In genomic region chr2:145789636-145790035, GRCh38 we compare ENCODE assay signal across 20 cellular contexts.
"Had no signal": no experiment of that assay in that cellular context is flagged by ENCODE, and none has a peak within 500 bp of the region (broad histone marks: within the 10 kb centered on the region; RNA-seq: fewer than 3 reads in every experiment).

No MANE protein-coding gene starts in this region.

- H3K36me3 ChIP-seq: gastroesophageal sphincter, spleen, transverse colon had no signal

- H3K9me3 Mint-ChIP-seq: stimulated activated memory B cell treated with anti-CD40 and anti-IgM and Interleukin-4, amounts not matched to agents 10 μg/mL and 1 μg/mL and 100 μg/mL, for 72 hours had no signal

- H3K27ac ChIP-seq: gastroesophageal sphincter, psoas muscle, spleen, testis, transverse colon had no signal

- H3K4me1 ChIP-seq: gastroesophageal sphincter, psoas muscle, spleen, testis, transverse colon had no signal

- H3K27me3 ChIP-seq: gastroesophageal sphincter, spleen, testis, transverse colon had no signal

- H3K4me3 Mint-ChIP-seq: endodermal cell; naive thymus-derived CD4-positive, alpha-beta T cell; nephron progenitor cell; stimulated activated memory B cell treated with anti-CD40 and anti-IgM and Interleukin-4, amounts not matched to agents 10 μg/mL and 1 μg/mL and 100 μg/mL, for 72 hours; stimulated activated naive CD8-positive, alpha-beta T cell treated with anti-CD3 and anti-CD28 coated beads, Interleukin-15, amount 100 ng/mL, for 72 hours had no signal

- H3K4me3 ChIP-seq: gastroesophageal sphincter, psoas muscle, spleen, testis, transverse colon had no signal

- H3K9me3 ChIP-seq: gastroesophageal sphincter, psoas muscle, testis, transverse colon had no signal

- H3K27me3 Mint-ChIP-seq: naive thymus-derived CD4-positive, alpha-beta T cell; stimulated activated memory B cell treated with anti-CD40 and anti-IgM and Interleukin-4, amounts not matched to agents 10 μg/mL and 1 μg/mL and 100 μg/mL, for 72 hours; stimulated activated naive CD8-positive, alpha-beta T cell treated with anti-CD3 and anti-CD28 coated beads, Interleukin-15, amount 100 ng/mL, for 72 hours had no signal

- DNase-seq: dermis blood vessel endothelial cell; endodermal cell; glutamatergic neuron; islet precursor cell; mammary epithelial cell; naive thymus-derived CD4-positive, alpha-beta T cell; nephron progenitor cell; psoas muscle; retina; spleen; stimulated activated CD4-positive, alpha-beta T cell treated with anti-CD3 and anti-CD28 coated beads, Interleukin-15, amount 100 ng/mL, for 24 hours; stimulated activated CD4-positive, alpha-beta T cell treated with anti-CD3 and anti-CD28 coated beads, Interleukin-1b, Interleukin-23, amount 100 ng/mL, for 48 hours; stimulated activated CD4-positive, alpha-beta T cell treated with anti-CD3 and anti-CD28 coated beads, Interleukin-4, amount 100 ng/mL, for 24 hours; stimulated activated naive CD8-positive, alpha-beta T cell treated with anti-CD3 and anti-CD28 coated beads, Interleukin-15, amount 100 ng/mL, for 72 hours; testis; transverse colon had no signal

- H3K36me3 Mint-ChIP-seq: naive thymus-derived CD4-positive, alpha-beta T cell; stimulated activated memory B cell treated with anti-CD40 and anti-IgM and Interleukin-4, amounts not matched to agents 10 μg/mL and 1 μg/mL and 100 μg/mL, for 72 hours had no signal

- ATAC-seq: gastroesophageal sphincter; left lobe of liver; naive thymus-derived CD4-positive, alpha-beta T cell; psoas muscle; sciatic nerve; stimulated activated memory B cell treated with anti-CD40 and anti-IgM and Interleukin-4, amounts not matched to agents 10 μg/mL and 1 μg/mL and 100 μg/mL, for 72 hours; stimulated activated naive CD8-positive, alpha-beta T cell treated with anti-CD3 and anti-CD28 coated beads, Interleukin-15, amount 100 ng/mL, for 72 hours had no signal

- H3K4me1 Mint-ChIP-seq: endodermal cell; naive thymus-derived CD4-positive, alpha-beta T cell; nephron progenitor cell; stimulated activated memory B cell treated with anti-CD40 and anti-IgM and Interleukin-4, amounts not matched to agents 10 μg/mL and 1 μg/mL and 100 μg/mL, for 72 hours; stimulated activated naive CD8-positive, alpha-beta T cell treated with anti-CD3 and anti-CD28 coated beads, Interleukin-15, amount 100 ng/mL, for 72 hours had no signal

- H3K27ac Mint-ChIP-seq: endodermal cell; naive thymus-derived CD4-positive, alpha-beta T cell; nephron progenitor cell; stimulated activated memory B cell treated with anti-CD40 and anti-IgM and Interleukin-4, amounts not matched to agents 10 μg/mL and 1 μg/mL and 100 μg/mL, for 72 hours had no signal
